In genomic region chr5:120683580-120683979, GRCh38 we compare ENCODE assay signal across 16 cellular contexts.
"Had no signal": no experiment of that assay in that cellular context is flagged by ENCODE, and none has a peak within 500 bp of the region (broad histone marks: within the 10 kb centered on the region; RNA-seq: fewer than 3 reads in every experiment).

No MANE protein-coding gene starts in this region.

- DNase-seq: activated B cell treated with CpG ODN at 0.5 μM for 24 hours; activated CD4-positive, alpha-beta memory T cell treated with anti-CD3 and anti-CD28 coated beads, Interleukin-2, amount 10 ng/mL, durations not matched to agents 7 days and 5 days; activated CD4-positive, alpha-beta T cell treated with anti-CD3 and anti-CD28 coated beads for 4 hours; activated CD8-positive, alpha-beta memory T cell treated with anti-CD3 and anti-CD28 coated beads, Interleukin-2, amount 10 ng/mL, durations not matched to agents 7 days and 5 days; anterior cingulate cortex; effector CD8-positive, alpha-beta T cell; mesendoderm; naive thymus-derived CD8-positive, alpha-beta T cell; sigmoid colon; stimulated activated CD4-positive, alpha-beta T cell treated with anti-CD3 and anti-CD28 coated beads, Interleukin-4, amount 100 ng/mL, for 24 hours; stomach had no signal

- H3K79me2 ChIP-seq: parathyroid adenoma had no signal

- H3K4me3 ChIP-seq: sigmoid colon, stomach had no signal

- H3K9ac ChIP-seq: parathyroid adenoma had no signal

- H3K27ac ChIP-seq: parathyroid adenoma, sigmoid colon, stomach had no signal

- H2AFZ ChIP-seq: parathyroid adenoma had no signal

- H3K36me3 ChIP-seq: sigmoid colon, stomach had no signal

- FAIRE-seq: bronchial epithelial cell, TTC549 had no signal

- ATAC-seq: activated CD8-positive, alpha-beta memory T cell treated with anti-CD3 and anti-CD28 coated beads, Interleukin-2, amount 10 ng/mL, durations not matched to agents 7 days and 5 days; esophagus mucosa; naive thymus-derived CD8-positive, alpha-beta T cell; stimulated activated effector memory CD8-positive, alpha-beta T cell treated with anti-CD3 and anti-CD28 coated beads, Interleukin-12 subunit alpha, Interleukin-12 subunit beta, amount 100 ng/mL, for 72 hours had no signal

- H3K4me1 ChIP-seq: parathyroid adenoma, sigmoid colon, stomach had no signal

- H3K27me3 ChIP-seq: sigmoid colon, stomach had no signal

- H3K9me3 ChIP-seq: sigmoid colon had no signal
